ENCODE assay signal across 9 cellular contexts in the genomic region with DNA sequence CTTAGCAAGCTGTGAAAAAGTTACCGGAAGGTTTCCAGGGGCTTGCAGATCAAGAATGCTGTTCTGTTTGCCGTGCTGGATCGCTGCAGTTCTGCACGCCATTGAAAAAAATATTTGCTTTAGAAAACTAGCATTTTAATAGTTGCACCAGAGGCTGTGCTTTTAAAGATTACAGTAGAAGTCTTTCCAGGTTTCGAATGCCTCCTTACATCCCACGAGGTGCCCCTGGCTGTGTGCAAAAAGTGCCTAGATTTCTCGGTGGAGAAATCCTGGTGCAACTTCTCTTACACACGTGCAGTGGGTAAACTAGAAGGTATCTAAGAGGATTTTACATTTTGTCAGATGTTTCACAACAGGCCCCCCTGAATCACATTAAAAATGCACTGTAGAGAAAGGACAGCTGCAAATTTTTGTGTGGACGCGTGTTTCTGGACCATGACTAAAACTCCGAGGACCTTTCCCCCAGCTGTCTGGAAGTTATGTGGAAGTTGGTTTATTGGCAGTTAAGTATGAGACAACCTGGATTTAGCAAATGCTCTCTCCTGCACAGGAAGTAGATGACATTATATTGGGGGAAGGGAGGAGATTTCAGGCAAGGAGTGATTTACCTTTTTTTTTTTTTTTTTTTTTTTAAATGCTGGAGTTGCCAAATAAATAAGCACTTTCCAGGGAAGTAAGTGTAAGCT. TPM values are rescaled to one million over a fixed set of nuclear protein-coding genes. Genes with fewer than 3 reads are reported as not detected.
DNase-seq lines count a peak whose midpoint lies in the region; ATAC-seq and TF ChIP-seq lines count a peak whose summit lies in the region.
"Had no signal": no experiment of that assay in that cellular context is flagged by ENCODE, and none has a peak within 500 bp of the region (broad histone marks: within the 10 kb centered on the region; RNA-seq: fewer than 3 reads in every experiment).

No MANE protein-coding gene starts in this region.

- in situ Hi-C loops in GM13977 (cut with MboI; ENCODE audit: low pct_unique_long_range_greater_than_20kb, low sequenced_read_pairs, unreplicated experiment), result no loop called here

- peak; percentile 54 for ATAC-seq in omental fat pad (ENCODE audit: low FRiP score)
- ATAC-seq in HG02884 (IDR thresholded peaks at IDR 0.05; ENCODE audit: unreplicated experiment), result no peak

- no peak for TF ChIP-seq CTCF in fibroblast of pulmonary artery (IDR thresholded peaks at IDR 0.05; ENCODE audit: low read length, missing control alignments)
- TF ChIP-seq CTCF in omental fat pad (IDR thresholded peaks at IDR 0.05), result no peak
- no peak for TF ChIP-seq CTCF in GM13977 (IDR thresholded peaks at IDR 0.05; ENCODE audit: extremely low read depth, insufficient read depth, missing control alignments)

- DNase-seq in CD1c-positive myeloid dendritic cell (ENCODE audit: extremely low spot score), result peak; percentile 41
- peak; percentile 70 for DNase-seq in fibroblast of pulmonary artery (ENCODE audit: low read depth)
- DNase-seq in omental fat pad (ENCODE audit: low spot score), result no peak
- no peak for DNase-seq in GM13977 (ENCODE audit: low spot score)
- no peak for DNase-seq in NCI-H1436 (lab: John Stamatoyannopoulos, UW)
- DNase-seq in SK-N-DZ (ENCODE audit: low spot score), result no peak
- DNase-seq: activated CD4-positive, alpha-beta T cell treated with anti-CD3 and anti-CD28 coated beads for 48 hours had no signal

- peak overlapping the region; percentile 93 for H3K4me3 ChIP-seq in fibroblast of pulmonary artery (replicated peaks; ENCODE audit: low read depth, low read length)

TF ChIP-seq in PFSK-1, 5 proteins besides CTCF, POLR2A, EP300 and RAD21:
- TF ChIP-seq POLR2AphosphoS5 (IDR thresholded peaks at IDR 0.05; ENCODE audit: low read depth, low read length) (no peak), SIN3A (IDR thresholded peaks at IDR 0.05; ENCODE audit: borderline replicate concordance, insufficient read depth, low read length) (peak; percentile 62; the same call in 1 of the 2 replicates), FOXP2 (optimal IDR thresholded peaks at IDR 0.05; ENCODE audit: borderline replicate concordance, extremely low read depth, extremely low read length, insufficient read depth) (no peak), TAF1 (IDR thresholded peaks at IDR 0.05; ENCODE audit: borderline replicate concordance, insufficient read depth, low read length) (no peak)
- TF ChIP-seq, protein P1, sequence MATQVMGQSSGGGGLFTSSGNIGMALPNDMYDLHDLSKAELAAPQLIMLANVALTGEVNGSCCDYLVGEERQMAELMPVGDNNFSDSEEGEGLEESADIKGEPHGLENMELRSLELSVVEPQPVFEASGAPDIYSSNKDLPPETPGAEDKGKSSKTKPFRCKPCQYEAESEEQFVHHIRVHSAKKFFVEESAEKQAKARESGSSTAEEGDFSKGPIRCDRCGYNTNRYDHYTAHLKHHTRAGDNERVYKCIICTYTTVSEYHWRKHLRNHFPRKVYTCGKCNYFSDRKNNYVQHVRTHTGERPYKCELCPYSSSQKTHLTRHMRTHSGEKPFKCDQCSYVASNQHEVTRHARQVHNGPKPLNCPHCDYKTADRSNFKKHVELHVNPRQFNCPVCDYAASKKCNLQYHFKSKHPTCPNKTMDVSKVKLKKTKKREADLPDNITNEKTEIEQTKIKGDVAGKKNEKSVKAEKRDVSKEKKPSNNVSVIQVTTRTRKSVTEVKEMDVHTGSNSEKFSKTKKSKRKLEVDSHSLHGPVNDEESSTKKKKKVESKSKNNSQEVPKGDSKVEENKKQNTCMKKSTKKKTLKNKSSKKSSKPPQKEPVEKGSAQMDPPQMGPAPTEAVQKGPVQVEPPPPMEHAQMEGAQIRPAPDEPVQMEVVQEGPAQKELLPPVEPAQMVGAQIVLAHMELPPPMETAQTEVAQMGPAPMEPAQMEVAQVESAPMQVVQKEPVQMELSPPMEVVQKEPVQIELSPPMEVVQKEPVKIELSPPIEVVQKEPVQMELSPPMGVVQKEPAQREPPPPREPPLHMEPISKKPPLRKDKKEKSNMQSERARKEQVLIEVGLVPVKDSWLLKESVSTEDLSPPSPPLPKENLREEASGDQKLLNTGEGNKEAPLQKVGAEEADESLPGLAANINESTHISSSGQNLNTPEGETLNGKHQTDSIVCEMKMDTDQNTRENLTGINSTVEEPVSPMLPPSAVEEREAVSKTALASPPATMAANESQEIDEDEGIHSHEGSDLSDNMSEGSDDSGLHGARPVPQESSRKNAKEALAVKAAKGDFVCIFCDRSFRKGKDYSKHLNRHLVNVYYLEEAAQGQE (IDR thresholded peaks at IDR 0.05; ENCODE audit: insufficient read depth in 1 of 2, low read depth in 2 of 2, low read length in 2 of 2), result no peak

RNA-seq across cellular contexts. Expression of a gene that starts 5.8 kb away (rescaled TPM):
- polyA plus RNA-seq in PFSK-1 (2012; ENCODE audit: insufficient read length, low read depth), result 31.3 TPM
- 10 to 100 TPM; 22.5 to 30.6 (median 28.5) TPM for total RNA-seq in omental fat pad
- polyA plus RNA-seq in SK-N-DZ (2014; cell fraction: cytosol; rRNA removed), result 1.2 and 1.3 TPM in 2 replicates
- 1.6 and 5.0 TPM in 2 replicates for polyA plus RNA-seq in SK-N-DZ (2014; cell fraction: nucleus; rRNA removed)

Comparison
In these comparisons a context has a peak if more than half of its experiments do, and no peak if none do; other contexts are left out.
1. DNase-seq: peak in CD1c-positive myeloid dendritic cell (single experiment) and fibroblast of pulmonary artery (single experiment); none in omental fat pad (single experiment), GM13977 (single experiment), NCI-H1436 (single experiment) and SK-N-DZ (single experiment).